7 cellular contexts compared by ENCODE assay signal in genomic region chr16:71610936-71611871, GRCh38. TPM values are rescaled to one million over a fixed set of nuclear protein-coding genes. Genes with fewer than 3 reads are reported as not detected.
DNase-seq lines count a peak whose midpoint lies in the region; ATAC-seq, FAIRE-seq and TF ChIP-seq lines count a peak whose summit lies in the region.

No MANE protein-coding gene starts in this region.

- H3K56ac ChIP-seq in H1 (replicated peaks; ENCODE audit: insufficient read length, low read depth, low read length) = no peak overlapping the region

- no peaks in the 10 kb centered on the region for H3K79me2 ChIP-seq in H1 (ENCODE audit: control insufficient read depth in 1 of 2, insufficient read depth in 2 of 2, low read length in 2 of 2)

- H4K20me1 ChIP-seq in H1 (replicated peaks in 1 of 2; ENCODE audit: control insufficient read depth in 1 of 2, insufficient read depth in 2 of 2, low read length in 2 of 2) = peaks cover 0 to 1% of the 10 kb centered on the region in 2 experiments

- no peak overlapping the region for H2BK20ac ChIP-seq in H1 (ENCODE audit: low read length)

- in situ Hi-C loops in GM13977 (cut with MboI; ENCODE audit: low pct_unique_long_range_greater_than_20kb, low sequenced_read_pairs, unreplicated experiment) = loop anchor here (25.0 kb wide), 1 partner anchor 199 kb away; no protein-coding TSS in a partner anchor

- H3K79me1 ChIP-seq in H1 (ENCODE audit: low read depth, low read length) = no peaks in the 10 kb centered on the region

- H2BK5ac ChIP-seq in H1 (ENCODE audit: low read depth, low read length) = no peak overlapping the region

- H3K14ac ChIP-seq in H1 (ENCODE audit: insufficient read length) = no peak overlapping the region

- H3K4me3 ChIP-seq in H1 (ENCODE audit: extremely low read depth in 1 of 4, insufficient read depth in 2 of 4, low read depth in 3 of 4, low read length in 4 of 4) = peak overlapping the region in 1 of 4 experiments; percentile 38; a peak in 1 of 8 replicates

- no peak overlapping the region for H3K23ac ChIP-seq in H1 (ENCODE audit: insufficient read length)

- no peak overlapping the region for H3K27ac ChIP-seq in H1 (ENCODE audit: low read depth, low read length)

- no peak overlapping the region for H2BK12ac ChIP-seq in H1 (ENCODE audit: low read depth, low read length)

- 29% methylated on average over 19 of the region's 19 CpGs; no CpG with 5 or more reads in 1 of the 2 experiments for WGBS in H1 (ENCODE audit: extremely low coverage in 1 of 2, insufficient coverage in 1 of 2, insufficient read length in 1 of 2, insufficient replicate concordance in 2 of 2, low coverage in 1 of 2, low lambda C conversion rate in 2 of 2, missing lambda C conversion rate in 1 of 2), 2 experiments

- H2BK15ac ChIP-seq in H1 (ENCODE audit: low read length) = no peak overlapping the region

- no peak overlapping the region for H4K5ac ChIP-seq in H1 (ENCODE audit: insufficient read length, low read depth, low read length)

- H2BK120ac ChIP-seq in H1 (replicated peaks; ENCODE audit: low read depth, low read length) = no peak overlapping the region

- POLR2A ChIA-PET in H1 (lab: Charles Lee; ENCODE audit: partially characterized antibody) = interaction anchor here (0.9 to 2.5 kb wide), 6 partner anchors 12 to 149 kb away, joined by 3 to 11 read pairs (median 5); partner anchors contain the start of genes MARVELD3 and ZNF23

- H4K91ac ChIP-seq in H1 (replicated peaks; ENCODE audit: insufficient read length, low read length) = no peak overlapping the region

- TF ChIP-seq CTCF in GM13977 (IDR thresholded peaks at IDR 0.05; ENCODE audit: extremely low read depth, insufficient read depth, missing control alignments) (peak; percentile 98), H1 (IDR thresholded peaks at IDR 0.05; ENCODE audit: control extremely low read depth in 1 of 3, insufficient read depth in 1 of 3, low read depth in 1 of 3, low read length in 3 of 3) (peak; percentile 84 to 95 (median 92))

- H3K23me2 ChIP-seq in H1 (ENCODE audit: low read depth, low read length) = no peaks in the 10 kb centered on the region

- H3K18ac ChIP-seq in H1 (ENCODE audit: extremely low read depth, low read length) = no peak overlapping the region; the same call in 1 of the 2 replicates

- peak; percentile 87 to 93 for TF ChIP-seq RAD21 in H1 (IDR thresholded peaks at IDR 0.05 in 1 of 2, conservative IDR thresholded peaks at IDR 0.05 in 1 of 2; ENCODE audit: low read depth in 2 of 2, low read length in 2 of 2)

- CTCF ChIA-PET in H1 (lab: Charles Lee; ENCODE audit: partially characterized antibody) = interaction anchor here (0.6 to 6.6 kb wide), 61 partner anchors 9 to 410 kb away, joined by 3 to 140 read pairs (median 5); partner anchors contain the start of genes CHST4 and TAT

- no peaks in the 10 kb centered on the region for H3K36me3 ChIP-seq in H1 (ENCODE audit: control insufficient read depth in 2 of 4, insufficient read depth in 4 of 4, low read length in 3 of 4)

- peak in 1 of 2 experiments; percentile 60; a peak in 1 of 3 replicates for TF ChIP-seq EP300 in H1 (IDR thresholded peaks at IDR 0.05; ENCODE audit: borderline replicate concordance in 1 of 2, low read depth in 2 of 2, low read length in 2 of 2)

- H3K4ac ChIP-seq in H1 (replicated peaks; ENCODE audit: insufficient read length, low read depth, low read length) = no peak overlapping the region

- H3K4me2 ChIP-seq in H1 (ENCODE audit: insufficient read depth in 1 of 2, low read depth in 2 of 2, low read length in 2 of 2) = peak overlapping the region; percentile 3 to 30; a peak in 3 of 4 replicates

- no peak for FAIRE-seq in H1 (lab: Jason Lieb, UNC)

- H3K27me3 ChIP-seq in H1 (replicated peaks in 1 of 4; ENCODE audit: control insufficient read depth in 3 of 4, extremely low read depth in 1 of 4, insufficient read depth in 3 of 4, low read length in 3 of 4) = no peaks in the 10 kb centered on the region

- DNase-seq in GM13977 (ENCODE audit: low spot score) (peak; percentile 81), NCI-H748 treated with DMSO at 0.1 percent for 48 hours (lab: John Stamatoyannopoulos, UW) (peak; percentile 12), H1 (ENCODE audit: low read depth in 1 of 2, low spot score in 2 of 2) (peak; percentile 53 to 98), mucosa of gallbladder (ENCODE audit: low spot score) (peak; percentile 62)
- peak; percentile 46 to 70 for DNase-seq in activated CD8-positive, alpha-beta memory T cell treated with anti-CD3 and anti-CD28 coated beads for 1 hour (ENCODE audit: extremely low read depth in 1 of 2, low read depth in 1 of 2)
- peak; percentile 45 to 65 for DNase-seq in stimulated activated CD8-positive, alpha-beta memory T cell treated with anti-CD3 and anti-CD28 coated beads, Interleukin-7, amount 100 ng/mL, for 1 hour (ENCODE audit: low read depth in 2 of 2)

- no peak overlapping the region for H2AK5ac ChIP-seq in H1 (ENCODE audit: low read depth, low read length)

- no peak overlapping the region for H3K9ac ChIP-seq in H1 (replicated peaks in 1 of 4; ENCODE audit: extremely low read depth in 1 of 4, low read depth in 3 of 4, low read length in 3 of 4)

- H3K9me3 ChIP-seq in H1 (ENCODE audit: insufficient read depth in 2 of 2, low read depth in 1 of 2, low read length in 1 of 2) = no peaks in the 10 kb centered on the region

- peak; percentile 39 for ATAC-seq in HG03108 (IDR thresholded peaks at IDR 0.05; ENCODE audit: unreplicated experiment)

- peaks cover 0 to 2% (median 0%) of the 10 kb centered on the region in 4 experiments; a peak in 1 of 7 replicates for H3K4me1 ChIP-seq in H1 (replicated peaks in 1 of 4; ENCODE audit: control insufficient read depth in 3 of 4, insufficient read depth in 4 of 4, low read length in 3 of 4)

- H4K8ac ChIP-seq in H1 (ENCODE audit: extremely low read depth, insufficient read depth, low read length) = no peak overlapping the region

- peak overlapping the region; percentile 94 for H2AFZ ChIP-seq in H1 (ENCODE audit: low read length)

- no peak for TF ChIP-seq POLR2A in H1 (IDR thresholded peaks at IDR 0.05; ENCODE audit: control extremely low read depth in 1 of 2, low read depth in 2 of 2, low read length in 2 of 2)

TF ChIP-seq in H1, 55 proteins besides CTCF, POLR2A, EP300 and RAD21 (continues in another document):
- TF ChIP-seq SIRT6 (IDR thresholded peaks at IDR 0.05; ENCODE audit: low read length) = no peak
- TF ChIP-seq RBBP5 (IDR thresholded peaks at IDR 0.05; ENCODE audit: borderline replicate concordance, low read depth, low read length) = peak; percentile 58; the same call in 1 of the 2 replicates
- TF ChIP-seq NRF1 (IDR thresholded peaks at IDR 0.05; ENCODE audit: low read depth, low read length) = peak; percentile 45; the same call in 1 of the 2 replicates
- 0 out of 2 replicates have a peak, but pooled peaks have one; percentile 38 for TF ChIP-seq ATF3 (IDR thresholded peaks at IDR 0.05; ENCODE audit: insufficient read depth, low read depth, low read length)
- TF ChIP-seq JUND (IDR thresholded peaks at IDR 0.05; ENCODE audit: low read length) = peak; percentile 25; the same call in 1 of the 2 replicates
- no peak for TF ChIP-seq SAP30 (IDR thresholded peaks at IDR 0.05; ENCODE audit: insufficient read depth, insufficient replicate concordance, low read length)
- TF ChIP-seq EGR1 (IDR thresholded peaks at IDR 0.05; ENCODE audit: borderline replicate concordance, low read depth, low read length) = no peak
- TF ChIP-seq YY1 (IDR thresholded peaks at IDR 0.05; ENCODE audit: low read depth, low read length) = peak; percentile 37; the same call in 1 of the 2 replicates
- no peak for TF ChIP-seq E2F6 (IDR thresholded peaks at IDR 0.05)
- TF ChIP-seq CREB1 (IDR thresholded peaks at IDR 0.05) = no peak
- TF ChIP-seq SP2 (IDR thresholded peaks at IDR 0.05; ENCODE audit: low read length) = no peak
- TF ChIP-seq BCL11A (IDR thresholded peaks at IDR 0.05; ENCODE audit: low read depth in 2 of 2, low read length in 2 of 2) = no peak
- no peak for TF ChIP-seq GTF2F1 (IDR thresholded peaks at IDR 0.05; ENCODE audit: borderline replicate concordance, low read depth, low read length)
- no peak for TF ChIP-seq RFX5 (IDR thresholded peaks at IDR 0.05; ENCODE audit: borderline replicate concordance, low read depth, low read length)
- no peak for TF ChIP-seq CBX8 (IDR thresholded peaks at IDR 0.05; ENCODE audit: borderline replicate concordance, low read depth, low read length)
- TF ChIP-seq MAFK (IDR thresholded peaks at IDR 0.05; ENCODE audit: low read depth, low read length) = no peak

RNA-seq across cellular contexts. Expression of gene MARVELD3, which starts 14.8 kb away (rescaled TPM):
- 34.8 TPM in 2 replicates for total RNA-seq in H1 (2021; fragmentation: NEBNext Ultra II Directional; extraction: Animal tissue kit (Norgen Biotek cat#: 25700))
- 18.0 and 18.4 TPM in 2 replicates for polyA plus RNA-seq in H1 (2011; rRNA removed)
- polyA plus RNA-seq in H1 (2011; cell fraction: cytosol; rRNA removed) = 20.3 TPM
- polyA plus RNA-seq in H1 (2011; cell fraction: nucleus; rRNA removed) = 20.3 TPM
- polyA plus RNA-seq in H1 (2012, experiment 1 of 2) = 22.8 to 31.1 TPM (median 26.2 TPM) in 4 replicates
- 12.3 TPM for polyA plus RNA-seq in H1 (2012, experiment 2 of 2)
- 40.3 TPM for polyA plus RNA-seq in H1 (2013, experiment 1 of 2)
- 41.3 TPM for polyA plus RNA-seq in H1 (2013, experiment 2 of 2)
- polyA minus RNA-seq in H1 (2011; rRNA and poly(A)+ RNA removed) = 18.9 and 34.9 TPM in 2 replicates
- 15.1 TPM for polyA minus RNA-seq in H1 (2011; cell fraction: cytosol; rRNA and poly(A)+ RNA removed)
- polyA minus RNA-seq in H1 (2011; cell fraction: nucleus; rRNA and poly(A)+ RNA removed) = 18.2 TPM
- total RNA-seq in mucosa of gallbladder = 28.8 TPM

RNA-seq across cellular contexts. Expression of gene TAT, which starts 34.3 kb away (rescaled TPM):
- not detected in 2 replicates for total RNA-seq in H1 (2021; fragmentation: NEBNext Ultra II Directional; extraction: Animal tissue kit (Norgen Biotek cat#: 25700))
- 0.03 and 0.13 TPM in 2 replicates for polyA plus RNA-seq in H1 (2011; rRNA removed)
- 0.05 TPM for polyA plus RNA-seq in H1 (2011; cell fraction: cytosol; rRNA removed)
- polyA plus RNA-seq in H1 (2011; cell fraction: nucleus; rRNA removed) = 0.06 TPM
- polyA plus RNA-seq in H1 (2012, experiment 1 of 2) = 0.04 to 0.05 TPM in 2 of 4 replicates, not detected in the others
- polyA plus RNA-seq in H1 (2012, experiment 2 of 2) = not detected
- not detected for polyA plus RNA-seq in H1 (2013, experiment 1 of 2)
- 0.02 TPM for polyA plus RNA-seq in H1 (2013, experiment 2 of 2)
- 0.10 and 0.25 TPM in 2 replicates for polyA minus RNA-seq in H1 (2011; rRNA and poly(A)+ RNA removed)
- not detected for polyA minus RNA-seq in H1 (2011; cell fraction: cytosol; rRNA and poly(A)+ RNA removed)
- polyA minus RNA-seq in H1 (2011; cell fraction: nucleus; rRNA and poly(A)+ RNA removed) = not detected
- total RNA-seq in mucosa of gallbladder = 2.5 TPM

Comparison
In these comparisons a context has a peak if more than half of its experiments do, and no peak if none do; other contexts are left out.
1. DNase-seq: peak in every context shown above with its lines; median percentile 81 in GM13977; 76 in H1; 62 in mucosa of gallbladder; 58 in activated CD8-positive, alpha-beta memory T cell treated with anti-CD3 and anti-CD28 coated beads for 1 hour; 55 in stimulated activated CD8-positive, alpha-beta memory T cell treated with anti-CD3 and anti-CD28 coated beads, Interleukin-7, amount 100 ng/mL, for 1 hour; 12 in NCI-H748 treated with DMSO at 0.1 percent for 48 hours.